ENCODE assay signal across 1 cellular context in the genomic region with DNA sequence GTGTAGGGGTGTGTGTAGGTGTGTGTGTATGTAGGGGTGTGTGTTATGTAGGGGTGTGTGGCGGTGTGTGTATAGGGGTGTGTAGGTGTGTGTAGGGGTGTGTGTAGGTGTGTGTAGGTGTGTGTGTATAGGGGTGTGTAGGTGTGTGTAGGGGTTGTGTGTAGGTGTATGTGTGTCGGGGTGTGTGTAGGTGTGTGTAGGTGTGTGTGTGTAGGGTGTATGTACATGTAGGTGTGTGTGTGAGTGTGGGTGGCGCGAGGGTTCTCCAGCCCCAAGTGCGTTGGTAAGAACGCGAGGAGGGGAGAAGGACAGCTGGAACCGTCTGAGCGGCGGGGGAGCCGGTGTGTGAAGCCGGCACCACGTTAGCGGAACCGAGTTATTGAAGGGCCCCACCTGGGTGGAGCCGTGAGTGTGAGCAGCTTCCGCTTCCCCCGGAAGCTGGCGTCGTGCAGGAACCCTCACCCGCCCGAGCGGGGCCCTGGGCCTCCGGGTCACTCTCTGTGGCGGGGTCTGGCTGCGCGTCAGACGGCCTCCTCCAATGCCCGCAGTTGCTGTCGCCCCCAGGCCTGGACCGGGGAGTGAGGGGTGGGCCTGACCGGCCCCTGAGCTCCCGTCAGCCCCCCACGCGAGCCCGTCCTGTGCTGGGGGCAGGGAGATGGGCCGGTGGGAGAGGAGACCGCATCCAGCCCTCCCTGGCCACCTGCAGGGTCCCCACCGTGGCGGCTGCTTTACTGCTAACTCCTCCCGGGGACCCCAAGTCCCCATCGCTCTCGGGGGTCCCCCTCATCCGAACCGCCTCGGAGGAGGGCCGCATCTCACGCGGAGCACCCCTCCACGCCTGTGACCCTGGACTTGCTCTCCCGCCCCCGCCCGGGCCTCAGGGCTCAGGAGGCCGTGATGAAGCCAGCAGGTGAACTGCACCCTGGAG.
TF ChIP-seq lines count a peak whose summit lies in the region.

No MANE protein-coding gene starts in this region.

TF ChIP-seq in H1, 55 proteins besides CTCF, POLR2A, EP300 and RAD21:
- no peak for TF ChIP-seq PHF8 (conservative IDR thresholded peaks at IDR 0.05; ENCODE audit: low read depth, low read length)
- no peak for TF ChIP-seq SP2 (IDR thresholded peaks at IDR 0.05; ENCODE audit: low read length)
- TF ChIP-seq HDAC2 (IDR thresholded peaks at IDR 0.05; ENCODE audit: borderline replicate concordance in 1 of 2, low read depth in 2 of 2, low read length in 2 of 2), result no peak
- no peak for TF ChIP-seq SP1 (IDR thresholded peaks at IDR 0.05; ENCODE audit: low read depth, low read length)
- TF ChIP-seq TBP (IDR thresholded peaks at IDR 0.05; ENCODE audit: low read depth, low read length), result no peak
- no peak for TF ChIP-seq POU5F1 (IDR thresholded peaks at IDR 0.05; ENCODE audit: low read depth, low read length)
- TF ChIP-seq CHD2 (IDR thresholded peaks at IDR 0.05; ENCODE audit: low read length), result no peak
- TF ChIP-seq, protein P1, sequence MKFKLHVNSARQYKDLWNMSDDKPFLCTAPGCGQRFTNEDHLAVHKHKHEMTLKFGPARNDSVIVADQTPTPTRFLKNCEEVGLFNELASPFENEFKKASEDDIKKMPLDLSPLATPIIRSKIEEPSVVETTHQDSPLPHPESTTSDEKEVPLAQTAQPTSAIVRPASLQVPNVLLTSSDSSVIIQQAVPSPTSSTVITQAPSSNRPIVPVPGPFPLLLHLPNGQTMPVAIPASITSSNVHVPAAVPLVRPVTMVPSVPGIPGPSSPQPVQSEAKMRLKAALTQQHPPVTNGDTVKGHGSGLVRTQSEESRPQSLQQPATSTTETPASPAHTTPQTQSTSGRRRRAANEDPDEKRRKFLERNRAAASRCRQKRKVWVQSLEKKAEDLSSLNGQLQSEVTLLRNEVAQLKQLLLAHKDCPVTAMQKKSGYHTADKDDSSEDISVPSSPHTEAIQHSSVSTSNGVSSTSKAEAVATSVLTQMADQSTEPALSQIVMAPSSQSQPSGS (IDR thresholded peaks at IDR 0.05; ENCODE audit: low read length), result no peak
- no peak for TF ChIP-seq FOSL1 (IDR thresholded peaks at IDR 0.05; ENCODE audit: insufficient read depth, low read depth, low read length)
- no peak for TF ChIP-seq SAP30 (IDR thresholded peaks at IDR 0.05; ENCODE audit: insufficient read depth, insufficient replicate concordance, low read length)
- TF ChIP-seq, protein P2, sequence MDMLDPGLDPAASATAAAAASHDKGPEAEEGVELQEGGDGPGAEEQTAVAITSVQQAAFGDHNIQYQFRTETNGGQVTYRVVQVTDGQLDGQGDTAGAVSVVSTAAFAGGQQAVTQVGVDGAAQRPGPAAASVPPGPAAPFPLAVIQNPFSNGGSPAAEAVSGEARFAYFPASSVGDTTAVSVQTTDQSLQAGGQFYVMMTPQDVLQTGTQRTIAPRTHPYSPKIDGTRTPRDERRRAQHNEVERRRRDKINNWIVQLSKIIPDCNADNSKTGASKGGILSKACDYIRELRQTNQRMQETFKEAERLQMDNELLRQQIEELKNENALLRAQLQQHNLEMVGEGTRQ (IDR thresholded peaks at IDR 0.05; ENCODE audit: low read length), result no peak
- TF ChIP-seq, protein P3, sequence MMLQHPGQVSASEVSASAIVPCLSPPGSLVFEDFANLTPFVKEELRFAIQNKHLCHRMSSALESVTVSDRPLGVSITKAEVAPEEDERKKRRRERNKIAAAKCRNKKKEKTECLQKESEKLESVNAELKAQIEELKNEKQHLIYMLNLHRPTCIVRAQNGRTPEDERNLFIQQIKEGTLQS (IDR thresholded peaks at IDR 0.05; ENCODE audit: insufficient read depth, low read depth, low read length), result no peak
- TF ChIP-seq KDM1A (IDR thresholded peaks at IDR 0.05; ENCODE audit: borderline replicate concordance, low read length), result no peak
- no peak for TF ChIP-seq POLR2AphosphoS5 (IDR thresholded peaks at IDR 0.05; ENCODE audit: low read depth, low read length)
- no peak for TF ChIP-seq MAFK (IDR thresholded peaks at IDR 0.05; ENCODE audit: low read depth, low read length)
- no peak for TF ChIP-seq CBX8 (IDR thresholded peaks at IDR 0.05; ENCODE audit: borderline replicate concordance, low read depth, low read length)
- TF ChIP-seq CHD1 (IDR thresholded peaks at IDR 0.05; ENCODE audit: low read depth, low read length), result no peak
- no peak for TF ChIP-seq ASH2L (IDR thresholded peaks at IDR 0.05; ENCODE audit: low read length)
TF ChIP-seq in H1: peak in this region for 0.
